12 cellular contexts compared by ENCODE assay signal in the genomic region with DNA sequence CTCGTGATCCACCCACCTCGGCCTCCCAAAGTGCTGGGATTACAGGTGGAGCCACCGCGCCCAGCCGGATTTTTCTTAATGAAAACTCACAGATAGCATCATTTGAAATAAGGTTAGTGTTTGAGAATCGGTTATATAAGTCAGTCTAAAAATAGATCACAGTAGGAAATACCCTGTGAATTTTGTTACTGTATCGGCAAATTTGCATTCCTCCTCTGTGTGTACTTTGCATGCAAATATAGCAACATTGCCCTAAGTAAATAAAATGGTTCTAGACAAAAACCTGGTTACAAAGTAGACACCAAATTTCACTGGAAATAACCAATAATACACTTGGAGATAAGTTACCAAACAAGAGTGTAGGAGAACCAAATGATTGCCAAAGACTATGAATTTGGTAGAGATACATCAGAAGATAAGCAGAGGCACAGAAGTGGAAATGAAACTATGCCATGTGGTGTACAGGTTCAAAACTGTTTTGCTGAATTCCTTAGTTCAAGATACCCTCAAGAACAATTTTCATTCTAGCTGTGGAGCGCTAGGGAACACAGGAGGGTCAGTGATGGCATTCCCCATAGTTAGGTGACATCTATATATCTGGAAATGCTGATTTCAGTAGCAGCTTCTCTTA. TPM values are rescaled to one million over a fixed set of nuclear protein-coding genes. Genes with fewer than 3 reads are reported as not detected.
DNase-seq lines count a peak whose midpoint lies in the region; ATAC-seq and TF ChIP-seq lines count a peak whose summit lies in the region.
"Had no signal": no experiment of that assay in that cellular context is flagged by ENCODE, and none has a peak within 500 bp of the region (broad histone marks: within the 10 kb centered on the region; RNA-seq: fewer than 3 reads in every experiment).

No MANE protein-coding gene starts in this region.

- H3K4me3 ChIP-seq in BLaER1 (no peak overlapping the region), heart left ventricle (no peak overlapping the region)
- H3K4me3 ChIP-seq: coronary artery, ovary had no signal

- H3K4me2 ChIP-seq in BLaER1 = 0 out of 2 replicates have a peak overlapping the region, but pooled peaks have one; percentile 19

- H3K36me3 ChIP-seq in BLaER1 (peaks cover 50% of the 10 kb centered on the region), heart left ventricle (peaks cover 0 to 64% (median 46%) of the 10 kb centered on the region in 9 donors)
- H3K36me3 ChIP-seq: ovary had no signal

- peaks cover 0 to 5% (median 0%) of the 10 kb centered on the region in 3 donors for H3K9me3 Mint-ChIP-seq in IgD-negative memory B cell
- H3K9me3 Mint-ChIP-seq in activated T-helper 17 cell treated with anti-CD3 and anti-CD28 coated beads, Interleukin-2, amount 50 U/mL, for 72 hours = no peaks in the 10 kb centered on the region

- WGBS in heart left ventricle, 4 donors = 85 to 93% (median 90%) methylated on average over 8 of the region's 8 CpGs

- H3K27ac ChIP-seq in BLaER1 = no peak overlapping the region
- H3K27ac ChIP-seq in heart left ventricle = no peak overlapping the region
- H3K27ac ChIP-seq: coronary artery, ovary had no signal

- peak overlapping the region in 3 of 4 donors; percentile 58 to 91 (median 65) for H3K4me3 Mint-ChIP-seq in IgD-negative memory B cell
- no peak overlapping the region for H3K4me3 Mint-ChIP-seq in activated T-helper 17 cell treated with anti-CD3 and anti-CD28 coated beads, Interleukin-2, amount 50 U/mL, for 72 hours

- H3K27me3 ChIP-seq in BLaER1 (no peaks in the 10 kb centered on the region), heart left ventricle (no peaks in the 10 kb centered on the region)
- H3K27me3 ChIP-seq: ovary had no signal

- TF ChIP-seq POLR2A in heart left ventricle (IDR thresholded peaks at IDR 0.05) = no peak

- DNase-seq in heart left ventricle = no peak
- no peak for DNase-seq in pons (ENCODE audit: low spot score)
- DNase-seq in activated CD4-positive, CD25-positive, alpha-beta regulatory T cell treated with anti-CD3 and anti-CD28 coated beads, Interleukin-2, amount 50 U/mL, for 72 hours = no peak
- DNase-seq: amniotic stem cell, NCI-H1930, ovary had no signal

- no peak overlapping the region for H3K9ac ChIP-seq in BLaER1

- peaks cover 10% of the 10 kb centered on the region; the same call in 1 of the 2 replicates for H3K4me1 ChIP-seq in BLaER1
- peaks cover 0 to 9% (median 0%) of the 10 kb centered on the region in 12 donors for H3K4me1 ChIP-seq in heart left ventricle

- intact Hi-C loops in heart left ventricle (cut with DNase I) = no loop called here

- TF ChIP-seq CTCF in heart left ventricle (IDR thresholded peaks at IDR 0.05) = no peak

- H4K20me1 ChIP-seq in BLaER1 = no peaks in the 10 kb centered on the region

- H3K27ac Mint-ChIP-seq in IgD-negative memory B cell = peak overlapping the region; percentile 75 to 97 (median 93)
- peak overlapping the region; percentile 15 for H3K27ac Mint-ChIP-seq in activated T-helper 17 cell treated with anti-CD3 and anti-CD28 coated beads, Interleukin-2, amount 50 U/mL, for 72 hours

- H3K4me1 Mint-ChIP-seq in IgD-negative memory B cell = peaks cover 17 to 27% (median 22%) of the 10 kb centered on the region in 3 donors
- peaks cover 9% of the 10 kb centered on the region for H3K4me1 Mint-ChIP-seq in activated T-helper 17 cell treated with anti-CD3 and anti-CD28 coated beads, Interleukin-2, amount 50 U/mL, for 72 hours

- ATAC-seq in GM18909 (IDR thresholded peaks at IDR 0.05; ENCODE audit: poor library complexity, unreplicated experiment) = peak; percentile 58
- no peak for ATAC-seq in activated T-helper 17 cell treated with anti-CD3 and anti-CD28 coated beads, Interleukin-2, amount 50 U/mL, for 72 hours (replicated peaks)
- no peak for ATAC-seq in heart left ventricle
- ATAC-seq in GM19455 (IDR thresholded peaks at IDR 0.05; ENCODE audit: unreplicated experiment) = no peak

- no peaks in the 10 kb centered on the region for H3K27me3 Mint-ChIP-seq in IgD-negative memory B cell
- no peaks in the 10 kb centered on the region for H3K27me3 Mint-ChIP-seq in activated T-helper 17 cell treated with anti-CD3 and anti-CD28 coated beads, Interleukin-2, amount 50 U/mL, for 72 hours

- H3K36me3 Mint-ChIP-seq in IgD-negative memory B cell = peaks cover 10% of the 10 kb centered on the region
- H3K36me3 Mint-ChIP-seq in activated T-helper 17 cell treated with anti-CD3 and anti-CD28 coated beads, Interleukin-2, amount 50 U/mL, for 72 hours (ENCODE audit: low read depth) = peaks cover 55% of the 10 kb centered on the region

- H3K9me3 ChIP-seq in BLaER1 = no peaks in the 10 kb centered on the region
- no peaks in the 10 kb centered on the region for H3K9me3 ChIP-seq in heart left ventricle
- H3K9me3 ChIP-seq: ovary had no signal

RNA-seq across cellular contexts. Expression of a gene that starts 58.1 kb away (rescaled TPM):
- polyA plus RNA-seq in IgD-negative memory B cell = 20.9 TPM
- total RNA-seq in activated T-helper 17 cell treated with anti-CD3 and anti-CD28 coated beads, Interleukin-2, amount 50 U/mL, for 72 hours = 10 to 100 TPM; 19.1 to 27.8 TPM
- 10 to 100 TPM; 15.0 to 21.4 (median 19.7) TPM for total RNA-seq in heart left ventricle
- polyA plus RNA-seq in heart left ventricle = 10 to 100 TPM in 1 of 2 donors, 1 to 10 TPM in 1; 4.8 to 11.6 TPM
